11 cellular contexts compared by ENCODE assay signal in genomic region chr6:111758608-111759293, GRCh38.
A peak's percentile ranks its signal among the peaks of the same experiment; 100 is the strongest.
DNase-seq lines count a peak whose midpoint lies in the region; ATAC-seq, FAIRE-seq and TF ChIP-seq lines count a peak whose summit lies in the region.
"Had no signal": no experiment of that assay in that cellular context is flagged by ENCODE, and none has a peak within 500 bp of the region (broad histone marks: within the 10 kb centered on the region; RNA-seq: fewer than 3 reads in every experiment).

No MANE protein-coding gene starts in this region.

- H3K4me3 ChIP-seq in neural progenitor cell: no peak overlapping the region

- no peak for ATAC-seq in HG03354 (IDR thresholded peaks at IDR 0.05; ENCODE audit: poor library complexity, severe bottlenecking, unreplicated experiment)

- DNase-seq in G401 (ENCODE audit: low spot score) (peak; percentile 69), T-helper 1 cell (peak in 3 of 5 donors; percentile 34 to 47 (median 40)), neural progenitor cell (ENCODE audit: low spot score) (no peak), GM12891 (ENCODE audit: insufficient read length, low spot score) (no peak), GM20000 (ENCODE audit: low spot score) (no peak), hepatic stellate cell (ENCODE audit: low spot score) (no peak)
- DNase-seq: EL; Kasumi-1; NK-92 treated with Interleukin-12 subunit alpha and Interleukin-12 subunit beta, amount 100 ng/mL, for 24 hours had no signal

- H3K9me3 Mint-ChIP-seq in neural progenitor cell: no peaks in the 10 kb centered on the region

- H3K27me3 Mint-ChIP-seq in neural progenitor cell (ENCODE audit: insufficient read depth, low read depth): peaks cover 2% of the 10 kb centered on the region

- no peaks in the 10 kb centered on the region for H3F3A ChIP-seq in neural progenitor cell (ENCODE audit: low read depth)

- H3K27me3 ChIP-seq in neural progenitor cell: no peaks in the 10 kb centered on the region

- no peaks in the 10 kb centered on the region for H4K20me1 ChIP-seq in neural progenitor cell (ENCODE audit: low read depth)

- peak overlapping the region; percentile 57 for H3K27ac ChIP-seq in cingulate gyrus (ENCODE audit: low read depth, low read length)
- H3K27ac ChIP-seq in neural progenitor cell: no peak overlapping the region

- no peak for TF ChIP-seq POLR2A in GM12891 (IDR thresholded peaks at IDR 0.05; ENCODE audit: low read depth, low read length)

- peaks cover 47% of the 10 kb centered on the region for H3K4me1 Mint-ChIP-seq in neural progenitor cell

- no peak overlapping the region for H3K4me3 Mint-ChIP-seq in neural progenitor cell

- H3K27ac Mint-ChIP-seq in neural progenitor cell: peak overlapping the region; percentile 44

- no peak for TF ChIP-seq CTCF in neural progenitor cell (IDR thresholded peaks at IDR 0.05)
- no peak for TF ChIP-seq CTCF in GM20000 (IDR thresholded peaks at IDR 0.05; ENCODE audit: extremely low read depth, missing control alignments)

- no peak overlapping the region for H3K4me2 ChIP-seq in neural progenitor cell

- H3K9me3 ChIP-seq in neural progenitor cell (ENCODE audit: low read depth): no peaks in the 10 kb centered on the region

- H3K36me3 ChIP-seq in neural progenitor cell: no peaks in the 10 kb centered on the region

- no peak overlapping the region for H2AFZ ChIP-seq in neural progenitor cell (replicated peaks)

- in situ Hi-C loops in G401 (cut with HindIII; ENCODE audit: low sequenced_read_pairs): no loop called here

- peaks cover 14% of the 10 kb centered on the region for H3K79me2 ChIP-seq in neural progenitor cell (ENCODE audit: low read depth)

- FAIRE-seq in GM12891 (lab: Jason Lieb, UNC): no peak

- H3K36me3 Mint-ChIP-seq in neural progenitor cell: peaks cover 36% of the 10 kb centered on the region

- peaks cover 22% of the 10 kb centered on the region for H3K4me1 ChIP-seq in neural progenitor cell

- H3K9ac ChIP-seq in neural progenitor cell: no peak overlapping the region

TF ChIP-seq in GM12891, 5 proteins besides CTCF, POLR2A, EP300 and RAD21:
- TF ChIP-seq PAX5 (IDR thresholded peaks at IDR 0.05; ENCODE audit: insufficient read depth, low read length, severe bottlenecking) (no peak), POLR2AphosphoS5 (IDR thresholded peaks at IDR 0.05; ENCODE audit: low read depth, low read length) (no peak), SPI1 (IDR thresholded peaks at IDR 0.05; ENCODE audit: low read depth, low read length) (no peak), POU2F2 (IDR thresholded peaks at IDR 0.05; ENCODE audit: low read depth, low read length) (no peak), TAF1 (IDR thresholded peaks at IDR 0.05; ENCODE audit: low read depth, low read length) (no peak)

Comparison
In these comparisons a context has a peak if more than half of its experiments do, and no peak if none do; other contexts are left out.
1. DNase-seq: peak in G401 (single experiment) and T-helper 1 cell (3 of 5); none in neural progenitor cell (single experiment), GM12891 (single experiment), GM20000 (single experiment) and hepatic stellate cell (single experiment).